ENCODE assay signal across 8 cellular contexts in genomic region chr2:160406591-160407392, GRCh38.
DNase-seq lines count a peak whose midpoint lies in the region; ATAC-seq and TF ChIP-seq lines count a peak whose summit lies in the region.

No MANE protein-coding gene starts in this region.

- H4K20me1 ChIP-seq in osteoblast (ENCODE audit: insufficient read depth, low read length) = peaks cover 17% of the 10 kb centered on the region

- DNase-seq in Ammon's horn (ENCODE audit: low spot score) = peak; percentile 73
- DNase-seq in RPMI8226 = peak; percentile 84
- DNase-seq in activated gamma-delta T cell treated with anti-CD3 and anti-CD28 coated beads, Interleukin-2, amount 50 U/mL, for 16 hours (ENCODE audit: low read depth) = peak; percentile 58
- DNase-seq in germinal center (ENCODE audit: low spot score) = peak; percentile 54
- DNase-seq in osteoblast (ENCODE audit: insufficient read length, low spot score, missing footprints) = peak; percentile 78
- no peak for DNase-seq in thoracic aorta (ENCODE audit: low spot score)

- peaks cover 73% of the 10 kb centered on the region for H3K79me2 ChIP-seq in osteoblast (ENCODE audit: insufficient read depth, low read length)

- H3K4me3 ChIP-seq in osteoblast (ENCODE audit: insufficient read depth, low read length) = peak overlapping the region; percentile 83
- peak overlapping the region; percentile 95 for H3K4me3 ChIP-seq in thoracic aorta

- H3K4me1 ChIP-seq in osteoblast (ENCODE audit: insufficient read depth, low read length) (peaks cover 60% of the 10 kb centered on the region), thoracic aorta (ENCODE audit: control insufficient read depth in 1 of 2, low read depth in 2 of 2) (peaks cover 43 to 70% of the 10 kb centered on the region in 2 donors)

- peak overlapping the region; percentile 96 for H3K4me2 ChIP-seq in osteoblast (ENCODE audit: insufficient read depth, low read length)

- H3K9me3 ChIP-seq in osteoblast (ENCODE audit: low read depth, low read length) (no peaks in the 10 kb centered on the region), thoracic aorta (no peaks in the 10 kb centered on the region)

- H3K27ac ChIP-seq in osteoblast (ENCODE audit: low read depth, low read length) (peak overlapping the region; percentile 87), thoracic aorta (peak overlapping the region; percentile 90)

- no peaks in the 10 kb centered on the region for H3K36me3 ChIP-seq in osteoblast (ENCODE audit: insufficient read depth, low read length)
- H3K36me3 ChIP-seq in thoracic aorta = no peaks in the 10 kb centered on the region

- TF ChIP-seq CTCF in osteoblast (IDR thresholded peaks at IDR 0.05; ENCODE audit: extremely low read depth, low read depth, low read length) (no peak), thoracic aorta (IDR thresholded peaks at IDR 0.05) (no peak)

- H3K27me3 ChIP-seq in osteoblast (ENCODE audit: insufficient read depth, low read length) = no peaks in the 10 kb centered on the region
- no peaks in the 10 kb centered on the region for H3K27me3 ChIP-seq in thoracic aorta (replicated peaks; ENCODE audit: insufficient read depth)

- ATAC-seq in GM19351 (IDR thresholded peaks at IDR 0.05; ENCODE audit: unreplicated experiment) (peak; percentile 52), HG03469 (IDR thresholded peaks at IDR 0.05; ENCODE audit: unreplicated experiment) (peak; percentile 46), thoracic aorta (ENCODE audit: insufficient number of reproducible peaks, low FRiP score, low read depth) (no peak)

- no peak overlapping the region for H2AFZ ChIP-seq in osteoblast (ENCODE audit: low read length)
